ENCODE assay signal across 18 cellular contexts in genomic region chr10:88200637-88201036, GRCh38.
A peak's percentile ranks its signal among the peaks of the same experiment; 100 is the strongest.
DNase-seq lines count a peak whose midpoint lies in the region; ATAC-seq and TF ChIP-seq lines count a peak whose summit lies in the region.
"Had no signal": no experiment of that assay in that cellular context is flagged by ENCODE, and none has a peak within 500 bp of the region (broad histone marks: within the 10 kb centered on the region; RNA-seq: fewer than 3 reads in every experiment).

No MANE protein-coding gene starts in this region.

- no peak for TF ChIP-seq CTCF in WTC11 (IDR thresholded peaks at IDR 0.05)
- TF ChIP-seq CTCF in fibroblast of pulmonary artery (IDR thresholded peaks at IDR 0.05; ENCODE audit: low read length, missing control alignments), result no peak

- no peaks in the 10 kb centered on the region for H3K36me3 Mint-ChIP-seq in WTC11
- H3K36me3 Mint-ChIP-seq in T-cell, result no peaks in the 10 kb centered on the region

- H3K4me3 ChIP-seq in HAP-1, result no peak overlapping the region
- no peak overlapping the region for H3K4me3 ChIP-seq in fibroblast of pulmonary artery (replicated peaks; ENCODE audit: low read depth, low read length)

- H3K4me3 Mint-ChIP-seq in WTC11 (no peak overlapping the region), T-cell (no peak overlapping the region)
- H3K4me3 Mint-ChIP-seq: H9 had no signal

- DNase-seq in HAP-1 (ENCODE audit: low spot score in 2 of 2) (peak; percentile 29 to 42), WTC11 (ENCODE audit: low spot score) (no peak), fibroblast of pulmonary artery (ENCODE audit: low read depth) (peak; percentile 75), pons (ENCODE audit: low spot score) (peak; percentile 35), T-cell (no peak), DMS79 treated with DMSO at 0.1 percent for 48 hours (lab: John Stamatoyannopoulos, UW) (no peak)
- DNase-seq: DMS153; EL; H9; KBM-7; MV-4-11; NCI-H1417; NCI-H1930; NCI-H69; NK-92 treated with Interleukin-12 subunit alpha and Interleukin-12 subunit beta, amount 100 ng/mL, for 24 hours; SHP77 treated with DMSO at 0.1 percent for 48 hours had no signal

- no peak for ATAC-seq in WTC11
- ATAC-seq in T-cell (replicated peaks in 1 of 4), result no peak
- no peak for ATAC-seq in GM21723 (IDR thresholded peaks at IDR 0.05; ENCODE audit: unreplicated experiment)
- no peak for ATAC-seq in HG02840 (IDR thresholded peaks at IDR 0.05; ENCODE audit: low FRiP score, unreplicated experiment)

- H3K27me3 Mint-ChIP-seq in WTC11 (ENCODE audit: low read depth) (no peaks in the 10 kb centered on the region; the same call in 1 of the 2 replicates), T-cell (no peaks in the 10 kb centered on the region)

- POLR2A ChIA-PET in WTC11 (lab: Charles Lee) (no interaction called here), T-cell (lab: Charles Lee) (no interaction called here)

- in situ Hi-C loops in HAP-1 (cut with MboI; ENCODE audit: low sequenced_read_pairs), result no loop called here

- H3K27ac Mint-ChIP-seq in WTC11 (no peak overlapping the region), T-cell (no peak overlapping the region)
- H3K27ac Mint-ChIP-seq: H9 had no signal

- peaks cover 3% of the 10 kb centered on the region; the same call in 1 of the 2 replicates for H3K4me1 ChIP-seq in HAP-1

- H3K9me3 Mint-ChIP-seq in WTC11 (peaks cover 20% of the 10 kb centered on the region), T-cell (peaks cover 4 to 5% (median 4%) of the 10 kb centered on the region in 3 donors)

- CTCF ChIA-PET in WTC11 (lab: Charles Lee) (no interaction called here), T-cell (lab: Charles Lee) (interaction anchor here in 1 of 2 donors (0.6 to 0.7 kb wide), 4 partner anchors 24 to 725 kb away, joined by 3 to 5 read pairs (median 4); no protein-coding TSS in a partner anchor)

- H3K9me3 ChIP-seq in HAP-1, result no peaks in the 10 kb centered on the region

- no peaks in the 10 kb centered on the region for H3K27me3 ChIP-seq in HAP-1 (ENCODE audit: low read depth)

- H3K36me3 ChIP-seq in HAP-1 (replicated peaks), result no peaks in the 10 kb centered on the region

- peaks cover 4% of the 10 kb centered on the region for H3K4me1 Mint-ChIP-seq in WTC11
- peaks cover 6 to 15% (median 10%) of the 10 kb centered on the region in 3 donors for H3K4me1 Mint-ChIP-seq in T-cell

TF ChIP-seq in WTC11, 78 proteins besides CTCF, POLR2A, EP300 and RAD21:
- no peak for TF ChIP-seq TCF7 (CRISPR knock-in tag; IDR thresholded peaks at IDR 0.05; ENCODE audit: low read depth)
- TF ChIP-seq HMGA2 (CRISPR knock-in tag; IDR thresholded peaks at IDR 0.05), result peak; percentile 73

Comparison
In these comparisons a context has a peak if more than half of its experiments do, and no peak if none do; other contexts are left out.
1. DNase-seq: peak in HAP-1 (2 of 2), fibroblast of pulmonary artery (single experiment) and pons (single experiment); none in WTC11 (single experiment), T-cell (0 of 34) and DMS79 treated with DMSO at 0.1 percent for 48 hours (single experiment).